9 cellular contexts compared by ENCODE assay signal in genomic region chr10:103752680-103753248, GRCh38.
DNase-seq lines count a peak whose midpoint lies in the region; ATAC-seq and TF ChIP-seq lines count a peak whose summit lies in the region.
"Had no signal": no experiment of that assay in that cellular context is flagged by ENCODE, and none has a peak within 500 bp of the region (broad histone marks: within the 10 kb centered on the region; RNA-seq: fewer than 3 reads in every experiment).

No MANE protein-coding gene starts in this region.

- H3K4me1 ChIP-seq in adrenal gland (replicated peaks in 1 of 2): peaks cover 0 to 8% of the 10 kb centered on the region in 2 donors

- POLR2A ChIA-PET in BJ (lab: Charles Lee): no interaction called here
- POLR2A ChIA-PET in naive thymus-derived CD8-positive, alpha-beta T cell (lab: Charles Lee): interaction anchor here (0.7 to 1.4 kb wide), 2 partner anchors 11 to 19 kb away, joined by 3 to 4 read pairs; no protein-coding TSS in a partner anchor

- no peaks in the 10 kb centered on the region for H3K36me3 Mint-ChIP-seq in naive thymus-derived CD8-positive, alpha-beta T cell

- CTCF ChIA-PET in BJ (lab: Yijun Ruan, JAX): interaction anchor here (0.9 to 1.6 kb wide), 6 partner anchors 11 to 91 kb away, joined by 3 to 4 read pairs (median 3); no protein-coding TSS in a partner anchor

- H3K27ac Mint-ChIP-seq in naive thymus-derived CD8-positive, alpha-beta T cell: no peak overlapping the region

- no peaks in the 10 kb centered on the region for H3K9me3 ChIP-seq in adrenal gland (replicated peaks in 1 of 3)

- H3K4me1 Mint-ChIP-seq in naive thymus-derived CD8-positive, alpha-beta T cell: peaks cover 7 to 17% (median 11%) of the 10 kb centered on the region in 4 donors
- H3K4me1 Mint-ChIP-seq: IgD-negative memory B cell had no signal

- H3K27me3 ChIP-seq in BJ (ENCODE audit: control insufficient read depth, insufficient read depth, low read length): no peaks in the 10 kb centered on the region
- H3K27me3 ChIP-seq in adrenal gland: no peaks in the 10 kb centered on the region

- no peak for DNase-seq in BJ (ENCODE audit: low read depth)
- no peak for DNase-seq in HFF-Myc (ENCODE audit: extremely low read depth, low read depth)
- DNase-seq in adrenal gland: no peak
- peak in 6 of 10 donors; percentile 12 to 34 (median 24) for DNase-seq in naive thymus-derived CD8-positive, alpha-beta T cell
- DNase-seq in NCI-H1105 (lab: John Stamatoyannopoulos, UW): no peak
- no peak for DNase-seq in SK-N-DZ (ENCODE audit: low spot score)
- DNase-seq in kidney tubule cell (ENCODE audit: low spot score): no peak
- DNase-seq in NCI-H2196 (lab: John Stamatoyannopoulos, UW; ENCODE audit: unreplicated experiment): no peak

- intact Hi-C loops in adrenal gland (cut with DNase I): no loop called here

- H3K27ac ChIP-seq in adrenal gland: no peak overlapping the region

- TF ChIP-seq POLR2A in adrenal gland (IDR thresholded peaks at IDR 0.05): no peak

- H3K9me3 Mint-ChIP-seq in naive thymus-derived CD8-positive, alpha-beta T cell: peaks cover 0 to 7% (median 0%) of the 10 kb centered on the region in 9 donors

- no peak overlapping the region for H3K4me3 Mint-ChIP-seq in naive thymus-derived CD8-positive, alpha-beta T cell
- H3K4me3 Mint-ChIP-seq: IgD-negative memory B cell had no signal

- 70 to 80% (median 75%) methylated on average over 3 of the region's 3 CpGs for WGBS in adrenal gland, 4 donors

- H3K4me3 ChIP-seq in BJ (ENCODE audit: low read depth, low read length) (no peak overlapping the region), HFF-Myc (replicated peaks; ENCODE audit: low read depth, low read length) (no peak overlapping the region), adrenal gland (no peak overlapping the region)

- H3K36me3 ChIP-seq in BJ (ENCODE audit: control insufficient read depth, insufficient read depth, low read length): no peaks in the 10 kb centered on the region
- no peaks in the 10 kb centered on the region for H3K36me3 ChIP-seq in adrenal gland (replicated peaks in 1 of 2)

- H3K27me3 Mint-ChIP-seq in naive thymus-derived CD8-positive, alpha-beta T cell: peaks cover 0 to 2% (median 0%) of the 10 kb centered on the region in 5 donors

- TF ChIP-seq CTCF in BJ (IDR thresholded peaks at IDR 0.05; ENCODE audit: insufficient read depth, low read depth, low read length) (peak; percentile 76), HFF-Myc (IDR thresholded peaks at IDR 0.05; ENCODE audit: low read depth, low read length, missing control alignments) (peak; percentile 84), adrenal gland (IDR thresholded peaks at IDR 0.05) (peak; percentile 20 to 59 (median 53))

- no peak for ATAC-seq in naive thymus-derived CD8-positive, alpha-beta T cell

Comparison
In these comparisons a context has a peak if more than half of its experiments do, and no peak if none do; other contexts are left out.
1. DNase-seq: peak in naive thymus-derived CD8-positive, alpha-beta T cell (6 of 10); none in BJ (single experiment), HFF-Myc (single experiment), adrenal gland (0 of 7), NCI-H1105 (single experiment), SK-N-DZ (single experiment), kidney tubule cell (single experiment) and NCI-H2196 (single experiment).
2. Peak in every context shown above with its lines, with median percentiles within 50 percentile points of each other: CTCF ChIP-seq.